Comparison of ENCODE assay signal across 9 cellular contexts in genomic region chr11:111764621-111765020, GRCh38. TPM values are rescaled to one million over a fixed set of nuclear protein-coding genes. Genes with fewer than 3 reads are reported as not detected.
DNase-seq lines count a peak whose midpoint lies in the region; ATAC-seq and TF ChIP-seq lines count a peak whose summit lies in the region.
"Had no signal": no experiment of that assay in that cellular context is flagged by ENCODE, and none has a peak within 500 bp of the region (broad histone marks: within the 10 kb centered on the region; RNA-seq: fewer than 3 reads in every experiment).

No MANE protein-coding gene starts in this region.

- no peak for TF ChIP-seq POLR2A in esophagus muscularis mucosa (IDR thresholded peaks at IDR 0.05; ENCODE audit: low read depth)

- no peaks in the 10 kb centered on the region for H3K9me3 ChIP-seq in esophagus muscularis mucosa
- no peaks in the 10 kb centered on the region for H3K9me3 ChIP-seq in psoas muscle

- TF ChIP-seq EP300 in esophagus muscularis mucosa (IDR thresholded peaks at IDR 0.05), result no peak

- H3K36me3 ChIP-seq in esophagus muscularis mucosa (peaks cover 21 to 51% (median 40%) of the 10 kb centered on the region in 4 donors), psoas muscle (ENCODE audit: insufficient read depth in 1 of 2, low read depth in 1 of 2) (peaks cover 9 to 55% of the 10 kb centered on the region in 2 donors)

- TF ChIP-seq CTCF in esophagus muscularis mucosa (IDR thresholded peaks at IDR 0.05) (no peak), psoas muscle (IDR thresholded peaks at IDR 0.05) (no peak)

- H3K4me3 ChIP-seq in esophagus muscularis mucosa (peak overlapping the region; percentile 72 to 93 (median 80)), psoas muscle (peak overlapping the region; percentile 97)

- ATAC-seq in psoas muscle, result no peak
- ATAC-seq in HG02938 (IDR thresholded peaks at IDR 0.05; ENCODE audit: unreplicated experiment), result no peak
- no peak for ATAC-seq in GM21390 (IDR thresholded peaks at IDR 0.05; ENCODE audit: unreplicated experiment)

- DNase-seq in GM04503 (ENCODE audit: low read depth) (peak; percentile 36), RPMI7951 (ENCODE audit: low read depth) (peak; percentile 46), esophagus muscularis mucosa (ENCODE audit: extremely low spot score) (no peak), psoas muscle (no peak), ecto neural progenitor cell (ENCODE audit: low spot score) (no peak)
- DNase-seq in stimulated activated CD4-positive, alpha-beta T cell treated with anti-CD3 and anti-CD28 coated beads, Interleukin-2, amount 100 ng/mL, for 24 hours, result no peak
- DNase-seq: trophoblast cell had no signal

- H3K27ac ChIP-seq in esophagus muscularis mucosa (replicated peaks in 1 of 4) (peak overlapping the region in 1 of 4 donors; percentile 90), psoas muscle (no peak overlapping the region)

- intact Hi-C loops in esophagus muscularis mucosa (cut with DNase I), result no loop called here
- intact Hi-C loops in psoas muscle (cut with DNase I), result loop anchor here in 1 of 2 donors (5.0 kb wide), 1 partner anchor 162 kb away; the partner anchor contains the start of gene SIK2

- no peaks in the 10 kb centered on the region for H3K27me3 ChIP-seq in esophagus muscularis mucosa
- no peaks in the 10 kb centered on the region for H3K27me3 ChIP-seq in psoas muscle (ENCODE audit: insufficient read depth in 3 of 3, low read length in 2 of 3)

- H3K4me1 ChIP-seq in esophagus muscularis mucosa (peaks cover 5 to 39% (median 37%) of the 10 kb centered on the region in 4 donors), psoas muscle (peaks cover 18% of the 10 kb centered on the region)

- WGBS in esophagus muscularis mucosa, result 88% methylated on average over 1 of the region's 1 CpG
- WGBS in psoas muscle, 3 donors, result 42 to 70% (median 62%) methylated on average over 1 of the region's 1 CpG

RNA-seq across cellular contexts. Expression of gene PPP2R1B, which starts 1.6 kb away (rescaled TPM):
- total RNA-seq in RPMI7951 (2014; rRNA removed; shearing (Covaris generic)), result 33.4 and 36.9 TPM in 2 replicates
- total RNA-seq in esophagus muscularis mucosa, result 10 to 100 TPM in 2 of 4 donors, 1 to 10 TPM in 2; 9.6 to 12.8 (median 10.5) TPM
- 10 to 100 TPM in 3 of 4 donors, 1 to 10 TPM in 1; 8.1 to 18.8 (median 14.0) TPM for total RNA-seq in psoas muscle
- polyA plus RNA-seq in psoas muscle, result 10 to 100 TPM in 1 of 3 donors, 1 to 10 TPM in 2; 6.6 to 10.7 (median 8.7) TPM

Comparison
In these comparisons a context has a peak if more than half of its experiments do, and no peak if none do; other contexts are left out.
1. DNase-seq: peak in GM04503 (single experiment) and RPMI7951 (single experiment); none in esophagus muscularis mucosa (single experiment), psoas muscle (0 of 2), ecto neural progenitor cell (single experiment) and stimulated activated CD4-positive, alpha-beta T cell treated with anti-CD3 and anti-CD28 coated beads, Interleukin-2, amount 100 ng/mL, for 24 hours (0 of 2).